Comparison of ENCODE assay signal across 35 cellular contexts in the genomic region with DNA sequence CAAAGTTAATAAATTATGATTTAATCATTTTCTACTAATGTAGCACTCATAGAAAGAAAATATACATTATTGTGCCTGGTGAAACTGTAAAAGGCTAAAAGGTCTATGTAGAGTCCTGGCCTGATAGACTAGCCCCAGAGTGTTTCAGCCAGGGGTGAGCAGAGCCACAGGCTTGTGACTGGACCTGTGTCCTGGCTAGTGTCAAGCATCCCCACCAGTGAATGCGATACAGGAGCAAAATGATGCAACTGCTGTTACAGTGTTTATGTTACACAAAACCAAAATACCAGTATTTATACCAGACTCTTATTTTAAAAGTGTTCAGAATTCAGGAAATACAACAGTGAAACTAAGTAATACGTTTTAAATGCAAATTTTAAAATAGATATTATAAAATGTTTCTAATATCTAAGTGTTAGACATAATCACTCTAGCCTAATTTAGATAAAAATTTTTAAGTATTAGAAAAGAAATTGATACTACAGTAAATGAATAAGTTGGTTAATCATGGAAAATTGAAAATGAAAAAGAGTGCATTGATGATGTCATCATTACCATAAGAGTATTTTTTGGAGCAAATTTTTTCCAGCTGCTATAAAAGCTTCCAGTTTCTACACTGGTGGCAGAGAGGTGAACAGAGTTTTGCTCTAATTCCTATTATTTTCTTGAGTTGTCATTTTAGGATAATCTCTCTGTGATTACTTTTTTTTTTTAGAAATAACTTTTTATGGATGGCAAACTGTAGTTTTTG. TPM values are rescaled to one million over a fixed set of nuclear protein-coding genes. Genes with fewer than 3 reads are reported as not detected.
DNase-seq lines count a peak whose midpoint lies in the region; ATAC-seq, FAIRE-seq and TF ChIP-seq lines count a peak whose summit lies in the region.
"Had no signal": no experiment of that assay in that cellular context is flagged by ENCODE, and none has a peak within 500 bp of the region (broad histone marks: within the 10 kb centered on the region; RNA-seq: fewer than 3 reads in every experiment).

No MANE protein-coding gene starts in this region.

- H3K9me3 Mint-ChIP-seq in osteocyte (ENCODE audit: unreplicated experiment), result peaks cover 10% of the 10 kb centered on the region

- no peaks in the 10 kb centered on the region for H3K9me3 ChIP-seq in cardiac muscle cell (ENCODE audit: low read depth)
- H3K9me3 ChIP-seq in ascending aorta, result no peaks in the 10 kb centered on the region
- H3K9me3 ChIP-seq: pancreas, thoracic aorta, uterus had no signal

- FAIRE-seq in frontal cortex (lab: Jason Lieb, UNC), result peak; percentile 83
- FAIRE-seq: astrocyte, pancreas, small intestine had no signal

- peaks cover 5% of the 10 kb centered on the region for H3K4me1 Mint-ChIP-seq in osteocyte (ENCODE audit: unreplicated experiment)
- H3K4me1 Mint-ChIP-seq: activated B cell treated with CpG ODN at 0.5 μM for 24 hours; activated naive CD8-positive, alpha-beta T cell treated with anti-CD3 and anti-CD28 coated beads for 36 hours; CD4-positive, CD25-positive, alpha-beta regulatory T cell; H9 had no signal

- H3K4me3 Mint-ChIP-seq in osteocyte (ENCODE audit: unreplicated experiment), result no peak overlapping the region
- H3K4me3 Mint-ChIP-seq: activated B cell treated with CpG ODN at 0.5 μM for 24 hours; activated naive CD8-positive, alpha-beta T cell treated with anti-CD3 and anti-CD28 coated beads for 36 hours; activated T-cell treated with anti-CD3 and anti-CD28 coated beads, Interleukin-2, amount 50 U/mL, for 24 hours; CD4-positive, CD25-positive, alpha-beta regulatory T cell; H9 had no signal

- no peak for TF ChIP-seq CTCF in cardiac muscle cell (IDR thresholded peaks at IDR 0.05; ENCODE audit: low read depth, low read length)
- TF ChIP-seq CTCF in ascending aorta (IDR thresholded peaks at IDR 0.05), result no peak
- no peak for TF ChIP-seq CTCF in osteocyte (IDR thresholded peaks at IDR 0.05)

- H3K27me3 Mint-ChIP-seq in osteocyte (ENCODE audit: unreplicated experiment), result peaks cover 3% of the 10 kb centered on the region
- H3K27me3 Mint-ChIP-seq: activated B cell treated with CpG ODN at 0.5 μM for 24 hours; activated naive CD8-positive, alpha-beta T cell treated with anti-CD3 and anti-CD28 coated beads for 36 hours; activated T-cell treated with anti-CD3 and anti-CD28 coated beads, Interleukin-2, amount 50 U/mL, for 24 hours; CD4-positive, CD25-positive, alpha-beta regulatory T cell had no signal

- no peaks in the 10 kb centered on the region for H3K27me3 ChIP-seq in cardiac muscle cell
- H3K27me3 ChIP-seq in ascending aorta, result no peaks in the 10 kb centered on the region
- H3K27me3 ChIP-seq: pancreas, uterus had no signal

- ATAC-seq in Right ventricle myocardium superior (ENCODE audit: poor library complexity), result no peak
- ATAC-seq: left colon; stimulated activated naive CD8-positive, alpha-beta T cell treated with anti-CD3 and anti-CD28 coated beads, Interleukin-15, Interleukin-2, amounts not matched to agents 100 U/mL and 50 U/mL, for 24 hours had no signal

- no peaks in the 10 kb centered on the region for H3K36me3 ChIP-seq in cardiac muscle cell
- H3K36me3 ChIP-seq in ascending aorta, result no peaks in the 10 kb centered on the region
- H3K36me3 ChIP-seq: pancreas, thoracic aorta, uterus had no signal

- H3K4me1 ChIP-seq in cardiac muscle cell (ENCODE audit: low read depth) (no peaks in the 10 kb centered on the region), ascending aorta (peaks cover 0 to 6% of the 10 kb centered on the region in 2 donors)
- H3K4me1 ChIP-seq: uterus had no signal

- H3K36me3 Mint-ChIP-seq in osteocyte (ENCODE audit: unreplicated experiment), result peaks cover 4% of the 10 kb centered on the region

- H3K27ac Mint-ChIP-seq in osteocyte (ENCODE audit: unreplicated experiment), result peak overlapping the region; percentile 48
- H3K27ac Mint-ChIP-seq: activated B cell treated with CpG ODN at 0.5 μM for 24 hours; activated naive CD8-positive, alpha-beta T cell treated with anti-CD3 and anti-CD28 coated beads for 36 hours; activated T-cell treated with anti-CD3 and anti-CD28 coated beads, Interleukin-2, amount 50 U/mL, for 24 hours; CD4-positive, CD25-positive, alpha-beta regulatory T cell; H9 had no signal

- DNase-seq in cardiac muscle cell (ENCODE audit: low read depth in 1 of 2, low spot score in 1 of 2) (peak; percentile 11 to 30), Right ventricle myocardium superior (no peak), ascending aorta (ENCODE audit: low spot score in 2 of 2) (no peak), frontal cortex (ENCODE audit: low spot score in 2 of 2) (no peak), osteocyte (ENCODE audit: extremely low spot score, unreplicated experiment) (no peak), NCI-H2171 (lab: John Stamatoyannopoulos, UW) (no peak), EL (no peak), substantia nigra (lab: John Stamatoyannopoulos, UW) (no peak)
- DNase-seq: 8988T; activated B cell treated with CpG ODN at 0.5 μM for 24 hours; activated CD4-positive, alpha-beta T cell treated with anti-CD3 and anti-CD28 coated beads, Interleukin-2, amount 50 U/mL, for 1 hour; activated effector memory CD4-positive, alpha-beta T cell treated with anti-CD3 and anti-CD28 coated beads, Interleukin-2, amount 50 U/mL, for 16 hours; activated naive CD8-positive, alpha-beta T cell treated with anti-CD3 and anti-CD28 coated beads for 36 hours; activated T-cell treated with anti-CD3 and anti-CD28 coated beads, Interleukin-2, amount 50 U/mL, for 24 hours; CD4-positive, CD25-positive, alpha-beta regulatory T cell; cortex of kidney; DND-41; erythroblast; foreskin melanocyte; H9; left colon; mammary epithelial cell; MV-4-11; NCI-H1436 treated with DMSO at 0.1 percent for 48 hours; NCI-H2081 treated with DMSO at 0.1 percent for 48 hours; pancreas; retina; SHP77 treated with DMSO at 0.1 percent for 48 hours; small intestine; stimulated activated naive CD8-positive, alpha-beta T cell treated with anti-CD3 and anti-CD28 coated beads, Interleukin-15, Interleukin-2, amounts not matched to agents 100 U/mL and 50 U/mL, for 24 hours; uterus had no signal

- intact Hi-C loops in Right ventricle myocardium superior (cut with DNase I), result no loop called here
- intact Hi-C loops in ascending aorta (cut with DNase I), result no loop called here

- H3K4me3 ChIP-seq in cardiac muscle cell, result no peak overlapping the region
- no peak overlapping the region for H3K4me3 ChIP-seq in ascending aorta
- H3K4me3 ChIP-seq: pancreas, thoracic aorta, uterus had no signal

- H3K27ac ChIP-seq in cardiac muscle cell, result no peak overlapping the region
- H3K27ac ChIP-seq in ascending aorta, result peak overlapping the region; percentile 53 to 57
- H3K27ac ChIP-seq in substantia nigra (ENCODE audit: low read depth, low read length, poor library complexity, severe bottlenecking), result no peak overlapping the region
- H3K27ac ChIP-seq: pancreas, uterus had no signal

RNA-seq across cellular contexts. Expression of a gene that starts 6.2 kb away (rescaled TPM):
- total RNA-seq in cardiac muscle cell (not detected in 2 replicates), Right ventricle myocardium superior (not detected), ascending aorta (not detected), frontal cortex (not detected), osteocyte (not detected in 2 replicates)
- not detected in 2 replicates for polyA plus RNA-seq in cardiac muscle cell
- total RNA-seq: activated B cell treated with CpG ODN at 0.5 μM for 24 hours; activated naive CD8-positive, alpha-beta T cell treated with anti-CD3 and anti-CD28 coated beads for 36 hours; astrocyte; CD4-positive, CD25-positive, alpha-beta regulatory T cell; H9; left colon; LHCN-M2; mammary epithelial cell had no signal
- polyA plus RNA-seq: CD4-positive, CD25-positive, alpha-beta regulatory T cell; mammary epithelial cell; neural cell; pancreas; small intestine had no signal

Comparison
In these comparisons a context has a peak if more than half of its experiments do, and no peak if none do; other contexts are left out.
1. DNase-seq: peak in cardiac muscle cell (2 of 2); none in Right ventricle myocardium superior (single experiment), ascending aorta (0 of 2), frontal cortex (0 of 2), osteocyte (single experiment), NCI-H2171 (single experiment), EL (single experiment) and substantia nigra (0 of 49).
2. H3K27ac ChIP-seq: peak in ascending aorta (2 of 2); none in cardiac muscle cell (single experiment) and substantia nigra (single experiment).